ENCODE assay signal across 1 cellular context in the genomic region with DNA sequence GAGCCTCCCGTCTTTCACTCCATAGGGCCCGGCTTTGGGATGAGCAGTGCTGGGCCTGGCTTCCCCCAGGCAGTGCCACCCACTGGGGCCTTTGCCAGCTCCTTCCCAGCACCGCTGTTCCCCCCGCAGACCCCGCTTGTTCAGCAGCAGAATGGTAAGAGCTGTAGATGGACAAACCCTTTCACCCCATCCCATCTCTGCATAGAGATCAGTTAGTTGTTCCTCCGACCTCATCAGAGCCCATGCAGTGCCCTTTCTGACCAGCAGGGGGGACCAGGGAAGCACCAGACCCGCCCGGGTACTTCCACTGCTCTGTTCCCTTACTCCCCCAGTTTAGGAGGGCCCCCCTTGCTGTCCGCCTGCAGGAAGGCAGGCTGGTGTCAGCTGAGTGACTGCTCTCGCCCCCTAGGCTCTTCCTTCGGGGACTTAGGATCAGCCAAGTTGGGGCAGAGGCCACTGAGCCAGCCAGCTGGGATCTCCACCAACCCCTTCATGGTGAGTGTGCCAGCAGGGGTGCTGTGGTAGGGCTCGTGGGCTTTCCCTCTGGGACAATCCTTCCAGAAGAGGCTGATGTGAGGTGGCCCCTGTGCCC.
TF ChIP-seq lines count a peak whose summit lies in the region.

No MANE protein-coding gene starts in this region.

TF ChIP-seq in HepG2, 621 proteins besides CTCF, POLR2A, EP300 and RAD21 (continues in another document):
- peak; percentile 27 for TF ChIP-seq TEAD3 (CRISPR knock-in tag; optimal IDR thresholded peaks at IDR 0.05; ENCODE audit: borderline replicate concordance)
- TF ChIP-seq, protein P1, sequence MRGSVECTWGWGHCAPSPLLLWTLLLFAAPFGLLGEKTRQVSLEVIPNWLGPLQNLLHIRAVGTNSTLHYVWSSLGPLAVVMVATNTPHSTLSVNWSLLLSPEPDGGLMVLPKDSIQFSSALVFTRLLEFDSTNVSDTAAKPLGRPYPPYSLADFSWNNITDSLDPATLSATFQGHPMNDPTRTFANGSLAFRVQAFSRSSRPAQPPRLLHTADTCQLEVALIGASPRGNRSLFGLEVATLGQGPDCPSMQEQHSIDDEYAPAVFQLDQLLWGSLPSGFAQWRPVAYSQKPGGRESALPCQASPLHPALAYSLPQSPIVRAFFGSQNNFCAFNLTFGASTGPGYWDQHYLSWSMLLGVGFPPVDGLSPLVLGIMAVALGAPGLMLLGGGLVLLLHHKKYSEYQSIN (CRISPR knock-in tag; IDR thresholded peaks at IDR 0.05; ENCODE audit: borderline replicate concordance): no peak
- no peak for TF ChIP-seq ATF7 (IDR thresholded peaks at IDR 0.05)
- no peak for TF ChIP-seq ATF7 (CRISPR knock-in tag; IDR thresholded peaks at IDR 0.05)
- TF ChIP-seq, protein P2, sequence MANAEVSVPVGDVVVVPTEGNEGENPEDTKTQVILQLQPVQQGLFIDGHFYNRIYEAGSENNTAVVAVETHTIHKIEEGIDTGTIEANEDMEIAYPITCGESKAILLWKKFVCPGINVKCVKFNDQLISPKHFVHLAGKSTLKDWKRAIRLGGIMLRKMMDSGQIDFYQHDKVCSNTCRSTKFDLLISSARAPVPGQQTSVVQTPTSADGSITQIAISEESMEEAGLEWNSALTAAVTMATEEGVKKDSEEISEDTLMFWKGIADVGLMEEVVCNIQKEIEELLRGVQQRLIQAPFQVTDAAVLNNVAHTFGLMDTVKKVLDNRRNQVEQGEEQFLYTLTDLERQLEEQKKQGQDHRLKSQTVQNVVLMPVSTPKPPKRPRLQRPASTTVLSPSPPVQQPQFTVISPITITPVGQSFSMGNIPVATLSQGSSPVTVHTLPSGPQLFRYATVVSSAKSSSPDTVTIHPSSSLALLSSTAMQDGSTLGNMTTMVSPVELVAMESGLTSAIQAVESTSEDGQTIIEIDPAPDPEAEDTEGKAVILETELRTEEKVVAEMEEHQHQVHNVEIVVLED (CRISPR knock-in tag; IDR thresholded peaks at IDR 0.05; ENCODE audit: borderline replicate concordance): no peak
- no peak for TF ChIP-seq ZNF501 (CRISPR knock-in tag; IDR thresholded peaks at IDR 0.05)
- TF ChIP-seq ATF1 (CRISPR knock-in tag; IDR thresholded peaks at IDR 0.05): no peak
- no peak for TF ChIP-seq HNRNPK (IDR thresholded peaks at IDR 0.05; ENCODE audit: low read depth, low read length, poor library complexity, severe bottlenecking)
- TF ChIP-seq STAT5B (CRISPR knock-in tag; IDR thresholded peaks at IDR 0.05): no peak
- TF ChIP-seq PRPF4 (IDR thresholded peaks at IDR 0.05; ENCODE audit: low read depth, low read length, poor library complexity, severe bottlenecking): no peak
- no peak; the same call in none of the 2 replicates for TF ChIP-seq RBFOX2 (IDR thresholded peaks at IDR 0.05; ENCODE audit: low read depth, low read length)
- no peak for TF ChIP-seq ZNF30 (CRISPR knock-in tag; IDR thresholded peaks at IDR 0.05)
- TF ChIP-seq SPEN (CRISPR knock-in tag; IDR thresholded peaks at IDR 0.05; ENCODE audit: low read depth): no peak
- TF ChIP-seq RBM22 (optimal IDR thresholded peaks at IDR 0.05; ENCODE audit: low read length): peak; percentile 97
- no peak for TF ChIP-seq ZNF225 (CRISPR knock-in tag; IDR thresholded peaks at IDR 0.05)
- TF ChIP-seq ZNF451 (CRISPR knock-in tag; IDR thresholded peaks at IDR 0.05): no peak
- TF ChIP-seq, protein P3, sequence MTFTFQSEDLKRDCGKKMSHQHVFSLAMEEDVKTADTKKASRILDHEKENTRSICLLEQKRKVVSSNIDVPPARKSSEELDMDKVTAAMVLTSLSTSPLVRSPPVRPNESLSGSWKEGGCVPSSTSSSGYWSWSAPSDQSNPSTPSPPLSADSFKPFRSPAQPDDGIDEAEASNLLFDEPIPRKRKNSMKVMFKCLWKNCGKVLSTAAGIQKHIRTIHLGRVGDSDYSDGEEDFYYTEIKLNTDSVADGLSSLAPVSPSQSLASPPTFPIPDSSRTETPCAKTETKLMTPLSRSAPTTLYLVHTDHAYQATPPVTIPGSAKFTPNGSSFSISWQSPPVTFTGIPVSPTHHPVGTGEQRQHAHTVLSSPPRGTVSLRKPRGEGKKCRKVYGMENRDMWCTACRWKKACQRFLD (CRISPR knock-in tag; IDR thresholded peaks at IDR 0.05; ENCODE audit: borderline replicate concordance): no peak
- TF ChIP-seq ZNF616 (CRISPR knock-in tag; IDR thresholded peaks at IDR 0.05; ENCODE audit: low read depth): no peak
- TF ChIP-seq, protein P4, sequence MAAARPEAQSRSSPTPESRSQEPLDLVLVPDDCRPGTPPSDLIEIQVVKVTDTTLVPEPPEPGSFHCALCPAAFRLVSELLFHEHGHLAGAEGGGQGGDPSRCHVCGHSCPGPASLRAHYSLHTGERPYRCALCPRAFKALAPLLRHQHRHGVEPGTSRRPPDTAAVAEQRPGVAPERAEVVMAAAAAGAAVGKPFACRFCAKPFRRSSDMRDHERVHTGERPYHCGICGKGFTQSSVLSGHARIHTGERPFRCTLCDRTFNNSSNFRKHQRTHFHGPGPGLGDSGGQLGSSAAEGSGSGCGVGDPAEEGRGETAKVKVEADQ (CRISPR knock-in tag; IDR thresholded peaks at IDR 0.05; ENCODE audit: borderline replicate concordance): no peak
- peak; percentile 42 for TF ChIP-seq ASH2L (IDR thresholded peaks at IDR 0.05; ENCODE audit: insufficient read length, low read depth, low read length)
- no peak for TF ChIP-seq ONECUT2 (CRISPR knock-in tag; IDR thresholded peaks at IDR 0.05)
- no peak for TF ChIP-seq ZNF17 (CRISPR knock-in tag; IDR thresholded peaks at IDR 0.05)
- no peak for TF ChIP-seq ZNF432 (CRISPR knock-in tag; IDR thresholded peaks at IDR 0.05; ENCODE audit: borderline replicate concordance)
- TF ChIP-seq ATM (IDR thresholded peaks at IDR 0.05; ENCODE audit: borderline replicate concordance): no peak
- no peak for TF ChIP-seq TSC22D2 (CRISPR knock-in tag; IDR thresholded peaks at IDR 0.05; ENCODE audit: borderline replicate concordance)
- no peak for TF ChIP-seq CENPX (CRISPR knock-in tag; IDR thresholded peaks at IDR 0.05)
- TF ChIP-seq XRCC5 (optimal IDR thresholded peaks at IDR 0.05; ENCODE audit: low read length): peak; percentile 38
- TF ChIP-seq, protein P5, sequence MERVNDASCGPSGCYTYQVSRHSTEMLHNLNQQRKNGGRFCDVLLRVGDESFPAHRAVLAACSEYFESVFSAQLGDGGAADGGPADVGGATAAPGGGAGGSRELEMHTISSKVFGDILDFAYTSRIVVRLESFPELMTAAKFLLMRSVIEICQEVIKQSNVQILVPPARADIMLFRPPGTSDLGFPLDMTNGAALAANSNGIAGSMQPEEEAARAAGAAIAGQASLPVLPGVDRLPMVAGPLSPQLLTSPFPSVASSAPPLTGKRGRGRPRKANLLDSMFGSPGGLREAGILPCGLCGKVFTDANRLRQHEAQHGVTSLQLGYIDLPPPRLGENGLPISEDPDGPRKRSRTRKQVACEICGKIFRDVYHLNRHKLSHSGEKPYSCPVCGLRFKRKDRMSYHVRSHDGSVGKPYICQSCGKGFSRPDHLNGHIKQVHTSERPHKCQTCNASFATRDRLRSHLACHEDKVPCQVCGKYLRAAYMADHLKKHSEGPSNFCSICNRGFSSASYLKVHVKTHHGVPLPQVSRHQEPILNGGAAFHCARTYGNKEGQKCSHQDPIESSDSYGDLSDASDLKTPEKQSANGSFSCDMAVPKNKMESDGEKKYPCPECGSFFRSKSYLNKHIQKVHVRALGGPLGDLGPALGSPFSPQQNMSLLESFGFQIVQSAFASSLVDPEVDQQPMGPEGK (CRISPR knock-in tag; IDR thresholded peaks at IDR 0.05): peak; percentile 45
- TF ChIP-seq ZFP37 (CRISPR knock-in tag; IDR thresholded peaks at IDR 0.05; ENCODE audit: borderline replicate concordance): 0 out of 2 replicates have a peak, but pooled peaks have one; percentile 21
- TF ChIP-seq, protein P6, sequence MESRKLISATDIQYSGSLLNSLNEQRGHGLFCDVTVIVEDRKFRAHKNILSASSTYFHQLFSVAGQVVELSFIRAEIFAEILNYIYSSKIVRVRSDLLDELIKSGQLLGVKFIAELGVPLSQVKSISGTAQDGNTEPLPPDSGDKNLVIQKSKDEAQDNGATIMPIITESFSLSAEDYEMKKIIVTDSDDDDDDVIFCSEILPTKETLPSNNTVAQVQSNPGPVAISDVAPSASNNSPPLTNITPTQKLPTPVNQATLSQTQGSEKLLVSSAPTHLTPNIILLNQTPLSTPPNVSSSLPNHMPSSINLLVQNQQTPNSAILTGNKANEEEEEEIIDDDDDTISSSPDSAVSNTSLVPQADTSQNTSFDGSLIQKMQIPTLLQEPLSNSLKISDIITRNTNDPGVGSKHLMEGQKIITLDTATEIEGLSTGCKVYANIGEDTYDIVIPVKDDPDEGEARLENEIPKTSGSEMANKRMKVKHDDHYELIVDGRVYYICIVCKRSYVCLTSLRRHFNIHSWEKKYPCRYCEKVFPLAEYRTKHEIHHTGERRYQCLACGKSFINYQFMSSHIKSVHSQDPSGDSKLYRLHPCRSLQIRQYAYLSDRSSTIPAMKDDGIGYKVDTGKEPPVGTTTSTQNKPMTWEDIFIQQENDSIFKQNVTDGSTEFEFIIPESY (CRISPR knock-in tag; IDR thresholded peaks at IDR 0.05): peak; percentile 27; the same call in 1 of the 2 replicates
- TF ChIP-seq ZBTB38 (CRISPR knock-in tag; IDR thresholded peaks at IDR 0.05): peak; percentile 71; the same call in 1 of the 2 replicates
- TF ChIP-seq FOXA1 (IDR thresholded peaks at IDR 0.05): no peak
- TF ChIP-seq FOXA1 (CRISPR knock-in tag; IDR thresholded peaks at IDR 0.05): no peak
- TF ChIP-seq KLF13 (CRISPR knock-in tag; IDR thresholded peaks at IDR 0.05): no peak
- TF ChIP-seq MED1 (CRISPR knock-in tag; IDR thresholded peaks at IDR 0.05): no peak; the same call in 1 of the 2 replicates
- TF ChIP-seq, protein P7, sequence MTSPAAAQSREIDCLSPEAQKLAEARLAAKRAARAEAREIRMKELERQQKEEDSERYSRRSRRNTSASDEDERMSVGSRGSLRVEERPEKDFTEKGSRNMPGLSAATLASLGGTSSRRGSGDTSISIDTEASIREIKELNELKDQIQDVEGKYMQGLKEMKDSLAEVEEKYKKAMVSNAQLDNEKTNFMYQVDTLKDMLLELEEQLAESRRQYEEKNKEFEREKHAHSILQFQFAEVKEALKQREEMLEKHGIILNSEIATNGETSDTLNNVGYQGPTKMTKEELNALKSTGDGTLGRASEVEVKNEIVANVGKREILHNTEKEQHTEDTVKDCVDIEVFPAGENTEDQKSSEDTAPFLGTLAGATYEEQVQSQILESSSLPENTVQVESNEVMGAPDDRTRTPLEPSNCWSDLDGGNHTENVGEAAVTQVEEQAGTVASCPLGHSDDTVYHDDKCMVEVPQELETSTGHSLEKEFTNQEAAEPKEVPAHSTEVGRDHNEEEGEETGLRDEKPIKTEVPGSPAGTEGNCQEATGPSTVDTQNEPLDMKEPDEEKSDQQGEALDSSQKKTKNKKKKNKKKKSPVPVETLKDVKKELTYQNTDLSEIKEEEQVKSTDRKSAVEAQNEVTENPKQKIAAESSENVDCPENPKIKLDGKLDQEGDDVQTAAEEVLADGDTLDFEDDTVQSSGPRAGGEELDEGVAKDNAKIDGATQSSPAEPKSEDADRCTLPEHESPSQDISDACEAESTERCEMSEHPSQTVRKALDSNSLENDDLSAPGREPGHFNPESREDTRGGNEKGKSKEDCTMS (CRISPR knock-in tag; conservative IDR thresholded peaks at IDR 0.05): no peak
- TF ChIP-seq, protein P8, sequence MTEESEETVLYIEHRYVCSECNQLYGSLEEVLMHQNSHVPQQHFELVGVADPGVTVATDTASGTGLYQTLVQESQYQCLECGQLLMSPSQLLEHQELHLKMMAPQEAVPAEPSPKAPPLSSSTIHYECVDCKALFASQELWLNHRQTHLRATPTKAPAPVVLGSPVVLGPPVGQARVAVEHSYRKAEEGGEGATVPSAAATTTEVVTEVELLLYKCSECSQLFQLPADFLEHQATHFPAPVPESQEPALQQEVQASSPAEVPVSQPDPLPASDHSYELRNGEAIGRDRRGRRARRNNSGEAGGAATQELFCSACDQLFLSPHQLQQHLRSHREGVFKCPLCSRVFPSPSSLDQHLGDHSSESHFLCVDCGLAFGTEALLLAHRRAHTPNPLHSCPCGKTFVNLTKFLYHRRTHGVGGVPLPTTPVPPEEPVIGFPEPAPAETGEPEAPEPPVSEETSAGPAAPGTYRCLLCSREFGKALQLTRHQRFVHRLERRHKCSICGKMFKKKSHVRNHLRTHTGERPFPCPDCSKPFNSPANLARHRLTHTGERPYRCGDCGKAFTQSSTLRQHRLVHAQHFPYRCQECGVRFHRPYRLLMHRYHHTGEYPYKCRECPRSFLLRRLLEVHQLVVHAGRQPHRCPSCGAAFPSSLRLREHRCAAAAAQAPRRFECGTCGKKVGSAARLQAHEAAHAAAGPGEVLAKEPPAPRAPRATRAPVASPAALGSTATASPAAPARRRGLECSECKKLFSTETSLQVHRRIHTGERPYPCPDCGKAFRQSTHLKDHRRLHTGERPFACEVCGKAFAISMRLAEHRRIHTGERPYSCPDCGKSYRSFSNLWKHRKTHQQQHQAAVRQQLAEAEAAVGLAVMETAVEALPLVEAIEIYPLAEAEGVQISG (CRISPR knock-in tag; IDR thresholded peaks at IDR 0.05): no peak
- TF ChIP-seq SOX5 (CRISPR knock-in tag; IDR thresholded peaks at IDR 0.05; ENCODE audit: borderline replicate concordance): no peak
- no peak for TF ChIP-seq ARID2 (CRISPR knock-in tag; IDR thresholded peaks at IDR 0.05; ENCODE audit: borderline replicate concordance)
- TF ChIP-seq ATF7-NPFF (CRISPR knock-in tag; IDR thresholded peaks at IDR 0.05; ENCODE audit: low read depth): no peak; the same call in 1 of the 2 replicates
- TF ChIP-seq, protein P9, sequence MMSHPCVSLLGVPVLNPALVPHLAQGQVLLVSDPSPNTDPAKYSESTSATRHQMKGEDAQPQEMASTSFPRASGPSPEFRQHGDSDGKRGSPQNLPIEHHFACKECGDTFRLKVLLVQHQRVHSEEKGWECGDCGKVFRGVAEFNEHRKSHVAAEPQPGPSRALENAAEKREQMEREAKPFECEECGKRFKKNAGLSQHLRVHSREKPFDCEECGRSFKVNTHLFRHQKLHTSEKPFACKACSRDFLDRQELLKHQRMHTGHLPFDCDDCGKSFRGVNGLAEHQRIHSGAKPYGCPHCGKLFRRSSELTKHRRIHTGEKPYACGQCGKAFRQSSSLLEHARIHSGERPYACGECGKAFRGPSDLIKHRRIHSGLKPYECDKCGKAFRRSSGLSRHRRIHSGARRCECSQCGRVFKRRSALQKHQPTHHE (CRISPR knock-in tag; IDR thresholded peaks at IDR 0.05; ENCODE audit: borderline replicate concordance): no peak
- TF ChIP-seq HOXD1 (CRISPR knock-in tag; IDR thresholded peaks at IDR 0.05): 0 out of 2 replicates have a peak, but pooled peaks have one; percentile 28
- TF ChIP-seq, protein P10, sequence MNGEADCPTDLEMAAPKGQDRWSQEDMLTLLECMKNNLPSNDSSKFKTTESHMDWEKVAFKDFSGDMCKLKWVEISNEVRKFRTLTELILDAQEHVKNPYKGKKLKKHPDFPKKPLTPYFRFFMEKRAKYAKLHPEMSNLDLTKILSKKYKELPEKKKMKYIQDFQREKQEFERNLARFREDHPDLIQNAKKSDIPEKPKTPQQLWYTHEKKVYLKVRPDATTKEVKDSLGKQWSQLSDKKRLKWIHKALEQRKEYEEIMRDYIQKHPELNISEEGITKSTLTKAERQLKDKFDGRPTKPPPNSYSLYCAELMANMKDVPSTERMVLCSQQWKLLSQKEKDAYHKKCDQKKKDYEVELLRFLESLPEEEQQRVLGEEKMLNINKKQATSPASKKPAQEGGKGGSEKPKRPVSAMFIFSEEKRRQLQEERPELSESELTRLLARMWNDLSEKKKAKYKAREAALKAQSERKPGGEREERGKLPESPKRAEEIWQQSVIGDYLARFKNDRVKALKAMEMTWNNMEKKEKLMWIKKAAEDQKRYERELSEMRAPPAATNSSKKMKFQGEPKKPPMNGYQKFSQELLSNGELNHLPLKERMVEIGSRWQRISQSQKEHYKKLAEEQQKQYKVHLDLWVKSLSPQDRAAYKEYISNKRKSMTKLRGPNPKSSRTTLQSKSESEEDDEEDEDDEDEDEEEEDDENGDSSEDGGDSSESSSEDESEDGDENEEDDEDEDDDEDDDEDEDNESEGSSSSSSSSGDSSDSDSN (CRISPR knock-in tag; IDR thresholded peaks at IDR 0.05): no peak
- no peak for TF ChIP-seq PAX8 (CRISPR knock-in tag; IDR thresholded peaks at IDR 0.05; ENCODE audit: borderline replicate concordance)
